In the genomic region with DNA sequence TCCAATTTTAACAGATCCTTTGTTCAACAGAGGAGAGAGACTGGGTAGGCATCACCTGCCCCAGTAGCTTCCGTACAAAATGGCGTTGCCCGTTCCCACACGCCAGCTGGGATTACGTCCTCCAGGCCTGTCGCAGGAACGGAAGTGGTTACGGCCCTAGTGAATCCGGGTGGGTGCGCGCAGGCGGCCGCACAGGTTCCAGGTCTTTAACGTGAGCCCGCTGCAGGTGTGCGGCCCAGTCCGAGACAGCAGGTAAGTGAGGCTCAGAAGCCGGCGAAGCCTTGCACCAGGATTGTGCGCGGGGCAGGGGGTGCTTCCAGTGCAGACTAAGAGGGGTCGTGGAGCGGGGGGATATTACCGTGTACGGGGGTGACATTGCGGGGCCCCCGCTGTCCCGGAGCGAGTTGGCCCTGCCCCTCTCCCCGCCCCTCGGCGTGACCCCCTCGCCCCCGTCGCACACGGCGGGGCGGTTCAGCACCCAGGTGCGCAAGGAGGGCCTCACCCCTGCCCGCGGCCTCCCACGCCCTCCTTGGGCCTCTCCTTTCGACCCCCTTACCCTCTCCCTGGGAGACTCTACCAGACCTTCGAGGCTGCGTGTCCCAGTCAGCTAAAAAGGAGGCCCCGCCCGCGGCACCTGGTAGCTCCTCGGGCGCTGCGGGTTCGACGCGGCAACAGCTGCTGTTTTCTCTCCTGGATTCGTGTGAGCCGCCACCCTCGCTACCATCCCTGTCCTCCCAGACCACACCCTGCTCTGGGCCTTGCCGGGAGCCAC, we compare ENCODE assay signal across 1 cellular context.
TF ChIP-seq lines count a peak whose summit lies in the region.

A gene with protein sequence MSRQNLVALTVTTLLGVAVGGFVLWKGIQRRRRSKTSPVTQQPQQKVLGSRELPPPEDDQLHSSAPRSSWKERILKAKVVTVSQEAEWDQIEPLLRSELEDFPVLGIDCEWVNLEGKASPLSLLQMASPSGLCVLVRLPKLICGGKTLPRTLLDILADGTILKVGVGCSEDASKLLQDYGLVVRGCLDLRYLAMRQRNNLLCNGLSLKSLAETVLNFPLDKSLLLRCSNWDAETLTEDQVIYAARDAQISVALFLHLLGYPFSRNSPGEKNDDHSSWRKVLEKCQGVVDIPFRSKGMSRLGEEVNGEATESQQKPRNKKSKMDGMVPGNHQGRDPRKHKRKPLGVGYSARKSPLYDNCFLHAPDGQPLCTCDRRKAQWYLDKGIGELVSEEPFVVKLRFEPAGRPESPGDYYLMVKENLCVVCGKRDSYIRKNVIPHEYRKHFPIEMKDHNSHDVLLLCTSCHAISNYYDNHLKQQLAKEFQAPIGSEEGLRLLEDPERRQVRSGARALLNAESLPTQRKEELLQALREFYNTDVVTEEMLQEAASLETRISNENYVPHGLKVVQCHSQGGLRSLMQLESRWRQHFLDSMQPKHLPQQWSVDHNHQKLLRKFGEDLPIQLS (plus strand): TSS at position 159 of the 772 bp plus-strand sequence. CDS start 17,973 bp downstream, outside the sequence.

TF ChIP-seq in HepG2, 621 proteins besides CTCF, POLR2A, EP300 and RAD21 (continued from another document and continues in another):
- TF ChIP-seq, protein P1, sequence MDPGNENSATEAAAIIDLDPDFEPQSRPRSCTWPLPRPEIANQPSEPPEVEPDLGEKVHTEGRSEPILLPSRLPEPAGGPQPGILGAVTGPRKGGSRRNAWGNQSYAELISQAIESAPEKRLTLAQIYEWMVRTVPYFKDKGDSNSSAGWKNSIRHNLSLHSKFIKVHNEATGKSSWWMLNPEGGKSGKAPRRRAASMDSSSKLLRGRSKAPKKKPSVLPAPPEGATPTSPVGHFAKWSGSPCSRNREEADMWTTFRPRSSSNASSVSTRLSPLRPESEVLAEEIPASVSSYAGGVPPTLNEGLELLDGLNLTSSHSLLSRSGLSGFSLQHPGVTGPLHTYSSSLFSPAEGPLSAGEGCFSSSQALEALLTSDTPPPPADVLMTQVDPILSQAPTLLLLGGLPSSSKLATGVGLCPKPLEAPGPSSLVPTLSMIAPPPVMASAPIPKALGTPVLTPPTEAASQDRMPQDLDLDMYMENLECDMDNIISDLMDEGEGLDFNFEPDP (CRISPR knock-in tag; conservative IDR thresholded peaks at IDR 0.05) = no peak
- TF ChIP-seq CCDC6 (CRISPR knock-in tag; IDR thresholded peaks at IDR 0.05) = no peak; the same call in 1 of the 2 replicates
- 0 out of 2 replicates have a peak, but pooled peaks have one; percentile 64 for TF ChIP-seq ZNF12 (CRISPR knock-in tag; IDR thresholded peaks at IDR 0.05)
- no peak for TF ChIP-seq BCL6 (CRISPR knock-in tag; IDR thresholded peaks at IDR 0.05)
- no peak for TF ChIP-seq KDM1A (CRISPR knock-in tag; IDR thresholded peaks at IDR 0.05)
- TF ChIP-seq ZNF34 (CRISPR knock-in tag; IDR thresholded peaks at IDR 0.05; ENCODE audit: borderline replicate concordance) = 0 out of 2 replicates have a peak, but pooled peaks have one; percentile 79
- TF ChIP-seq, protein P2, sequence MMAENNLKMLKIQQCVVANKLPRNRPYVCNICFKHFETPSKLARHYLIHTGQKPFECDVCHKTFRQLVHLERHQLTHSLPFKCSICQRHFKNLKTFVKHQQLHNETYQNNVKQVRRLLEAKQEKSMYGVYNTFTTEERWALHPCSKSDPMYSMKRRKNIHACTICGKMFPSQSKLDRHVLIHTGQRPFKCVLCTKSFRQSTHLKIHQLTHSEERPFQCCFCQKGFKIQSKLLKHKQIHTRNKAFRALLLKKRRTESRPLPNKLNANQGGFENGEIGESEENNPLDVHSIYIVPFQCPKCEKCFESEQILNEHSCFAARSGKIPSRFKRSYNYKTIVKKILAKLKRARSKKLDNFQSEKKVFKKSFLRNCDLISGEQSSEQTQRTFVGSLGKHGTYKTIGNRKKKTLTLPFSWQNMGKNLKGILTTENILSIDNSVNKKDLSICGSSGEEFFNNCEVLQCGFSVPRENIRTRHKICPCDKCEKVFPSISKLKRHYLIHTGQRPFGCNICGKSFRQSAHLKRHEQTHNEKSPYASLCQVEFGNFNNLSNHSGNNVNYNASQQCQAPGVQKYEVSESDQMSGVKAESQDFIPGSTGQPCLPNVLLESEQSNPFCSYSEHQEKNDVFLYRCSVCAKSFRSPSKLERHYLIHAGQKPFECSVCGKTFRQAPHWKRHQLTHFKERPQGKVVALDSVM (CRISPR knock-in tag; IDR thresholded peaks at IDR 0.05) = peak; percentile 71; the same call in 1 of the 2 replicates
- peak; percentile 76 for TF ChIP-seq ZBTB38 (CRISPR knock-in tag; IDR thresholded peaks at IDR 0.05)
- peak; percentile 47; the same call in 1 of the 2 replicates for TF ChIP-seq SOX5 (CRISPR knock-in tag; IDR thresholded peaks at IDR 0.05; ENCODE audit: borderline replicate concordance)
- TF ChIP-seq, protein P3, sequence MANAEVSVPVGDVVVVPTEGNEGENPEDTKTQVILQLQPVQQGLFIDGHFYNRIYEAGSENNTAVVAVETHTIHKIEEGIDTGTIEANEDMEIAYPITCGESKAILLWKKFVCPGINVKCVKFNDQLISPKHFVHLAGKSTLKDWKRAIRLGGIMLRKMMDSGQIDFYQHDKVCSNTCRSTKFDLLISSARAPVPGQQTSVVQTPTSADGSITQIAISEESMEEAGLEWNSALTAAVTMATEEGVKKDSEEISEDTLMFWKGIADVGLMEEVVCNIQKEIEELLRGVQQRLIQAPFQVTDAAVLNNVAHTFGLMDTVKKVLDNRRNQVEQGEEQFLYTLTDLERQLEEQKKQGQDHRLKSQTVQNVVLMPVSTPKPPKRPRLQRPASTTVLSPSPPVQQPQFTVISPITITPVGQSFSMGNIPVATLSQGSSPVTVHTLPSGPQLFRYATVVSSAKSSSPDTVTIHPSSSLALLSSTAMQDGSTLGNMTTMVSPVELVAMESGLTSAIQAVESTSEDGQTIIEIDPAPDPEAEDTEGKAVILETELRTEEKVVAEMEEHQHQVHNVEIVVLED (CRISPR knock-in tag; IDR thresholded peaks at IDR 0.05; ENCODE audit: borderline replicate concordance) = peak; percentile 95
- TF ChIP-seq RBFOX2 (IDR thresholded peaks at IDR 0.05; ENCODE audit: low read depth, low read length) = peak; percentile 67
- TF ChIP-seq, protein P4, sequence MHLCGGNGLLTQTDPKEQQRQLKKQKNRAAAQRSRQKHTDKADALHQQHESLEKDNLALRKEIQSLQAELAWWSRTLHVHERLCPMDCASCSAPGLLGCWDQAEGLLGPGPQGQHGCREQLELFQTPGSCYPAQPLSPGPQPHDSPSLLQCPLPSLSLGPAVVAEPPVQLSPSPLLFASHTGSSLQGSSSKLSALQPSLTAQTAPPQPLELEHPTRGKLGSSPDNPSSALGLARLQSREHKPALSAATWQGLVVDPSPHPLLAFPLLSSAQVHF (CRISPR knock-in tag; IDR thresholded peaks at IDR 0.05) = no peak
- TF ChIP-seq, protein P5, sequence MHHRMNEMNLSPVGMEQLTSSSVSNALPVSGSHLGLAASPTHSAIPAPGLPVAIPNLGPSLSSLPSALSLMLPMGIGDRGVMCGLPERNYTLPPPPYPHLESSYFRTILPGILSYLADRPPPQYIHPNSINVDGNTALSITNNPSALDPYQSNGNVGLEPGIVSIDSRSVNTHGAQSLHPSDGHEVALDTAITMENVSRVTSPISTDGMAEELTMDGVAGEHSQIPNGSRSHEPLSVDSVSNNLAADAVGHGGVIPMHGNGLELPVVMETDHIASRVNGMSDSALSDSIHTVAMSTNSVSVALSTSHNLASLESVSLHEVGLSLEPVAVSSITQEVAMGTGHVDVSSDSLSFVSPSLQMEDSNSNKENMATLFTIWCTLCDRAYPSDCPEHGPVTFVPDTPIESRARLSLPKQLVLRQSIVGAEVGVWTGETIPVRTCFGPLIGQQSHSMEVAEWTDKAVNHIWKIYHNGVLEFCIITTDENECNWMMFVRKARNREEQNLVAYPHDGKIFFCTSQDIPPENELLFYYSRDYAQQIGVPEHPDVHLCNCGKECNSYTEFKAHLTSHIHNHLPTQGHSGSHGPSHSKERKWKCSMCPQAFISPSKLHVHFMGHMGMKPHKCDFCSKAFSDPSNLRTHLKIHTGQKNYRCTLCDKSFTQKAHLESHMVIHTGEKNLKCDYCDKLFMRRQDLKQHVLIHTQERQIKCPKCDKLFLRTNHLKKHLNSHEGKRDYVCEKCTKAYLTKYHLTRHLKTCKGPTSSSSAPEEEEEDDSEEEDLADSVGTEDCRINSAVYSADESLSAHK (CRISPR knock-in tag; IDR thresholded peaks at IDR 0.05; ENCODE audit: borderline replicate concordance) = no peak
- no peak for TF ChIP-seq FOXK2 (IDR thresholded peaks at IDR 0.05)
- TF ChIP-seq TCF12 (IDR thresholded peaks at IDR 0.05) = no peak
- peak; percentile 61; the same call in 1 of the 2 replicates for TF ChIP-seq TCF12 (CRISPR knock-in tag; IDR thresholded peaks at IDR 0.05)
- TF ChIP-seq, protein P6, sequence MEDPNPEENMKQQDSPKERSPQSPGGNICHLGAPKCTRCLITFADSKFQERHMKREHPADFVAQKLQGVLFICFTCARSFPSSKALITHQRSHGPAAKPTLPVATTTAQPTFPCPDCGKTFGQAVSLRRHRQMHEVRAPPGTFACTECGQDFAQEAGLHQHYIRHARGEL (CRISPR knock-in tag; IDR thresholded peaks at IDR 0.05) = no peak; the same call in 1 of the 2 replicates
- TF ChIP-seq ATF7 (IDR thresholded peaks at IDR 0.05) = peak; percentile 52
- TF ChIP-seq ATF7 (CRISPR knock-in tag; IDR thresholded peaks at IDR 0.05) = peak; percentile 73; the same call in 1 of the 2 replicates
- TF ChIP-seq FIP1L1 (IDR thresholded peaks at IDR 0.05; ENCODE audit: borderline replicate concordance, insufficient read depth, low read depth, low read length) = no peak
- TF ChIP-seq, protein P7, sequence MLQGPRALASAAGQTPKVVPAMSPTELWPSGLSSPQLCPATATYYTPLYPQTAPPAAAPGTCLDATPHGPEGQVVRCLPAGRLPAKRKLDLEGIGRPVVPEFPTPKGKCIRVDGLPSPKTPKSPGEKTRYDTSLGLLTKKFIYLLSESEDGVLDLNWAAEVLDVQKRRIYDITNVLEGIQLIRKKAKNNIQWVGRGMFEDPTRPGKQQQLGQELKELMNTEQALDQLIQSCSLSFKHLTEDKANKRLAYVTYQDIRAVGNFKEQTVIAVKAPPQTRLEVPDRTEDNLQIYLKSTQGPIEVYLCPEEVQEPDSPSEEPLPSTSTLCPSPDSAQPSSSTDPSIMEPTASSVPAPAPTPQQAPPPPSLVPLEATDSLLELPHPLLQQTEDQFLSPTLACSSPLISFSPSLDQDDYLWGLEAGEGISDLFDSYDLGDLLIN (CRISPR knock-in tag; IDR thresholded peaks at IDR 0.05; ENCODE audit: borderline replicate concordance) = no peak
- peak; percentile 70; the same call in 1 of the 2 replicates for TF ChIP-seq MED13 (CRISPR knock-in tag; IDR thresholded peaks at IDR 0.05)
- no peak for TF ChIP-seq ZNF207 (IDR thresholded peaks at IDR 0.05; ENCODE audit: borderline replicate concordance)
- peak; percentile 67 for TF ChIP-seq ZNF317 (CRISPR knock-in tag; IDR thresholded peaks at IDR 0.05)
- TF ChIP-seq, protein P8, sequence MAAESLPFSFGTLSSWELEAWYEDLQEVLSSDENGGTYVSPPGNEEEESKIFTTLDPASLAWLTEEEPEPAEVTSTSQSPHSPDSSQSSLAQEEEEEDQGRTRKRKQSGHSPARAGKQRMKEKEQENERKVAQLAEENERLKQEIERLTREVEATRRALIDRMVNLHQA (CRISPR knock-in tag; IDR thresholded peaks at IDR 0.05) = no peak
- peak; percentile 50; the same call in 1 of the 2 replicates for TF ChIP-seq SP2 (CRISPR knock-in tag; IDR thresholded peaks at IDR 0.05)
- TF ChIP-seq, protein P9, sequence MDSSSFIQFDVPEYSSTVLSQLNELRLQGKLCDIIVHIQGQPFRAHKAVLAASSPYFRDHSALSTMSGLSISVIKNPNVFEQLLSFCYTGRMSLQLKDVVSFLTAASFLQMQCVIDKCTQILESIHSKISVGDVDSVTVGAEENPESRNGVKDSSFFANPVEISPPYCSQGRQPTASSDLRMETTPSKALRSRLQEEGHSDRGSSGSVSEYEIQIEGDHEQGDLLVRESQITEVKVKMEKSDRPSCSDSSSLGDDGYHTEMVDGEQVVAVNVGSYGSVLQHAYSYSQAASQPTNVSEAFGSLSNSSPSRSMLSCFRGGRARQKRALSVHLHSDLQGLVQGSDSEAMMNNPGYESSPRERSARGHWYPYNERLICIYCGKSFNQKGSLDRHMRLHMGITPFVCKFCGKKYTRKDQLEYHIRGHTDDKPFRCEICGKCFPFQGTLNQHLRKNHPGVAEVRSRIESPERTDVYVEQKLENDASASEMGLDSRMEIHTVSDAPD (CRISPR knock-in tag; IDR thresholded peaks at IDR 0.05) = no peak
- 0 out of 2 replicates have a peak, but pooled peaks have one; percentile 85 for TF ChIP-seq ZNF761 (CRISPR knock-in tag; conservative IDR thresholded peaks at IDR 0.05)
- no peak for TF ChIP-seq NONO (IDR thresholded peaks at IDR 0.05)
- peak; percentile 97 for TF ChIP-seq NONO (CRISPR knock-in tag; conservative IDR thresholded peaks at IDR 0.05)
- no peak for TF ChIP-seq ZNF672 (CRISPR knock-in tag; IDR thresholded peaks at IDR 0.05)
- TF ChIP-seq CBFB (CRISPR knock-in tag; IDR thresholded peaks at IDR 0.05) = peak; percentile 99
- TF ChIP-seq ZFP62 (CRISPR knock-in tag; IDR thresholded peaks at IDR 0.05) = no peak
- TF ChIP-seq ZNF333 (CRISPR knock-in tag; IDR thresholded peaks at IDR 0.05; ENCODE audit: borderline replicate concordance) = 0 out of 2 replicates have a peak, but pooled peaks have one; percentile 63
- TF ChIP-seq ZNF614 (CRISPR knock-in tag; IDR thresholded peaks at IDR 0.05; ENCODE audit: borderline replicate concordance) = peak; percentile 46; the same call in 1 of the 2 replicates
- TF ChIP-seq ZNF263 (CRISPR knock-in tag; IDR thresholded peaks at IDR 0.05) = peak; percentile 10; the same call in 1 of the 2 replicates
- TF ChIP-seq ZNF326 (CRISPR knock-in tag; IDR thresholded peaks at IDR 0.05; ENCODE audit: borderline replicate concordance) = no peak
- peak; percentile 38; the same call in 1 of the 2 replicates for TF ChIP-seq ZNF7 (CRISPR knock-in tag; IDR thresholded peaks at IDR 0.05)
- peak; percentile 89 for TF ChIP-seq ESRRA (CRISPR knock-in tag; IDR thresholded peaks at IDR 0.05; ENCODE audit: low read depth)
- TF ChIP-seq, protein P10, sequence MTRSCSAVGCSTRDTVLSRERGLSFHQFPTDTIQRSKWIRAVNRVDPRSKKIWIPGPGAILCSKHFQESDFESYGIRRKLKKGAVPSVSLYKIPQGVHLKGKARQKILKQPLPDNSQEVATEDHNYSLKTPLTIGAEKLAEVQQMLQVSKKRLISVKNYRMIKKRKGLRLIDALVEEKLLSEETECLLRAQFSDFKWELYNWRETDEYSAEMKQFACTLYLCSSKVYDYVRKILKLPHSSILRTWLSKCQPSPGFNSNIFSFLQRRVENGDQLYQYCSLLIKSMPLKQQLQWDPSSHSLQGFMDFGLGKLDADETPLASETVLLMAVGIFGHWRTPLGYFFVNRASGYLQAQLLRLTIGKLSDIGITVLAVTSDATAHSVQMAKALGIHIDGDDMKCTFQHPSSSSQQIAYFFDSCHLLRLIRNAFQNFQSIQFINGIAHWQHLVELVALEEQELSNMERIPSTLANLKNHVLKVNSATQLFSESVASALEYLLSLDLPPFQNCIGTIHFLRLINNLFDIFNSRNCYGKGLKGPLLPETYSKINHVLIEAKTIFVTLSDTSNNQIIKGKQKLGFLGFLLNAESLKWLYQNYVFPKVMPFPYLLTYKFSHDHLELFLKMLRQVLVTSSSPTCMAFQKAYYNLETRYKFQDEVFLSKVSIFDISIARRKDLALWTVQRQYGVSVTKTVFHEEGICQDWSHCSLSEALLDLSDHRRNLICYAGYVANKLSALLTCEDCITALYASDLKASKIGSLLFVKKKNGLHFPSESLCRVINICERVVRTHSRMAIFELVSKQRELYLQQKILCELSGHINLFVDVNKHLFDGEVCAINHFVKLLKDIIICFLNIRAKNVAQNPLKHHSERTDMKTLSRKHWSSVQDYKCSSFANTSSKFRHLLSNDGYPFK (CRISPR knock-in tag; IDR thresholded peaks at IDR 0.05; ENCODE audit: borderline replicate concordance) = peak; percentile 92; the same call in 1 of the 2 replicates
- TF ChIP-seq FOXP1 (IDR thresholded peaks at IDR 0.05) = no peak
- no peak for TF ChIP-seq FOXP1 (CRISPR knock-in tag; IDR thresholded peaks at IDR 0.05)
